In genomic region chr17:9003355-9004131, GRCh38 we compare ENCODE assay signal across 9 cellular contexts. TPM values are rescaled to one million over a fixed set of nuclear protein-coding genes. Genes with fewer than 3 reads are reported as not detected.
DNase-seq lines count a peak whose midpoint lies in the region; ATAC-seq and TF ChIP-seq lines count a peak whose summit lies in the region.
"Had no signal": no experiment of that assay in that cellular context is flagged by ENCODE, and none has a peak within 500 bp of the region (broad histone marks: within the 10 kb centered on the region; RNA-seq: fewer than 3 reads in every experiment).

No MANE protein-coding gene starts in this region.

- peak; percentile 64 for DNase-seq in GM13977 (ENCODE audit: low spot score)
- DNase-seq in iPS-NIHi7 (ENCODE audit: extremely low spot score): peak; percentile 41
- DNase-seq in smooth muscle cell (lab: John Stamatoyannopoulos, UW; ENCODE audit: unreplicated experiment): no peak
- DNase-seq in activated gamma-delta T cell (lab: John Stamatoyannopoulos, UW): no peak
- DNase-seq in NCI-H510A (lab: John Stamatoyannopoulos, UW): no peak
- DNase-seq in NCI-H2171 treated with DMSO at 0.1 percent for 48 hours (lab: John Stamatoyannopoulos, UW): no peak
- DNase-seq: NCI-H2081 had no signal

- no peaks in the 10 kb centered on the region for H3K9me3 Mint-ChIP-seq in activated naive CD8-positive, alpha-beta T cell (ENCODE audit: low read depth)

- no peaks in the 10 kb centered on the region for H3F3A ChIP-seq in smooth muscle cell (ENCODE audit: low read depth)

- no peak for ATAC-seq in HG02938 (IDR thresholded peaks at IDR 0.05; ENCODE audit: unreplicated experiment)

- H3K27me3 Mint-ChIP-seq in activated naive CD8-positive, alpha-beta T cell: peaks cover 31% of the 10 kb centered on the region

- H3K27me3 ChIP-seq in smooth muscle cell (ENCODE audit: low read depth): peaks cover 97% of the 10 kb centered on the region

- no peak overlapping the region for H3K27ac Mint-ChIP-seq in activated naive CD8-positive, alpha-beta T cell

- H3K36me3 Mint-ChIP-seq in activated naive CD8-positive, alpha-beta T cell: peaks cover 8% of the 10 kb centered on the region

- no peaks in the 10 kb centered on the region for H3K9me3 ChIP-seq in smooth muscle cell (replicated peaks; ENCODE audit: low read depth)

- TF ChIP-seq CTCF in GM13977 (IDR thresholded peaks at IDR 0.05; ENCODE audit: extremely low read depth, insufficient read depth, missing control alignments): peak; percentile 15
- no peak for TF ChIP-seq CTCF in smooth muscle cell (IDR thresholded peaks at IDR 0.05; ENCODE audit: borderline replicate concordance, insufficient read depth, poor library complexity, severe bottlenecking)

- no peaks in the 10 kb centered on the region for H4K20me1 ChIP-seq in smooth muscle cell (ENCODE audit: low read depth)

- 3% methylated on average over 56 of the region's 90 CpGs for WGBS in smooth muscle cell (ENCODE audit: low lambda C conversion rate)

- peak overlapping the region; percentile 63 for H3K4me3 Mint-ChIP-seq in activated naive CD8-positive, alpha-beta T cell

- no peak overlapping the region for H2AFZ ChIP-seq in smooth muscle cell (ENCODE audit: low read depth)

- peaks cover 18% of the 10 kb centered on the region for H3K4me1 ChIP-seq in smooth muscle cell (ENCODE audit: low read depth)

- in situ Hi-C loops in GM13977 (cut with MboI; ENCODE audit: low pct_unique_long_range_greater_than_20kb, low sequenced_read_pairs, unreplicated experiment): no loop called here

- H3K4me1 Mint-ChIP-seq in activated naive CD8-positive, alpha-beta T cell (ENCODE audit: low read depth): peaks cover 5% of the 10 kb centered on the region

- H3K36me3 ChIP-seq in smooth muscle cell (ENCODE audit: low read depth): no peaks in the 10 kb centered on the region

- H3K4me3 ChIP-seq in smooth muscle cell: peak overlapping the region; percentile 41

- no peak overlapping the region for H3K9ac ChIP-seq in smooth muscle cell (ENCODE audit: low read depth)

- no peaks in the 10 kb centered on the region for H3K79me2 ChIP-seq in smooth muscle cell (ENCODE audit: low read depth)

- H3K27ac ChIP-seq in smooth muscle cell (ENCODE audit: low read depth): no peak overlapping the region

- H3K4me2 ChIP-seq in smooth muscle cell: peak overlapping the region; percentile 90

RNA-seq across cellular contexts. Expression of gene NTN1, which starts 17.8 kb away (rescaled TPM):
- total RNA-seq in smooth muscle cell: 0.13 and 0.72 TPM in 2 replicates
- polyA plus RNA-seq in smooth muscle cell: 0.07 TPM in 1 of 2 replicates, not detected in the other

RNA-seq across cellular contexts. Expression of gene PIK3R5, which starts 38.0 kb away (rescaled TPM):
- 0.27 TPM in 1 of 2 replicates, not detected in the other for total RNA-seq in smooth muscle cell
- not detected in 2 replicates for polyA plus RNA-seq in smooth muscle cell

Comparison
In these comparisons a context has a peak if more than half of its experiments do, and no peak if none do; other contexts are left out.
1. DNase-seq: peak in GM13977 (single experiment) and iPS-NIHi7 (single experiment); none in smooth muscle cell (single experiment), activated gamma-delta T cell (single experiment), NCI-H510A (single experiment) and NCI-H2171 treated with DMSO at 0.1 percent for 48 hours (single experiment).